1 cellular context compared by ENCODE assay signal in genomic region chr6:160750276-160750689, GRCh38.
TF ChIP-seq lines count a peak whose summit lies in the region.

No MANE protein-coding gene starts in this region.

TF ChIP-seq in K562, 482 proteins besides CTCF, POLR2A, EP300 and RAD21 (continued from another document):
- TF ChIP-seq MYC (IDR thresholded peaks at IDR 0.05; ENCODE audit: low read depth, low read length) (no peak), MYC (CRISPR knock-in tag; IDR thresholded peaks at IDR 0.05; ENCODE audit: borderline replicate concordance, low read depth) (no peak), CHAMP1 (IDR thresholded peaks at IDR 0.05) (no peak), ZNF445 (CRISPR knock-in tag; IDR thresholded peaks at IDR 0.05; ENCODE audit: low read depth) (no peak), PTRF (tag; IDR thresholded peaks at IDR 0.05) (no peak), CTBP1 (IDR thresholded peaks at IDR 0.05; ENCODE audit: borderline replicate concordance) (0 out of 2 replicates have a peak, but pooled peaks have one; percentile 29), TGIF2 (CRISPR knock-in tag; IDR thresholded peaks at IDR 0.05) (no peak), KLF6 (CRISPR knock-in tag; IDR thresholded peaks at IDR 0.05; ENCODE audit: borderline replicate concordance) (no peak), SMAD2 (IDR thresholded peaks at IDR 0.05; ENCODE audit: low read depth, low read length) (no peak), HES1 (IDR thresholded peaks at IDR 0.05; ENCODE audit: low read depth) (no peak), SOX6 (IDR thresholded peaks at IDR 0.05) (0 out of 2 replicates have a peak, but pooled peaks have one; percentile 19), ZNF518B (CRISPR knock-in tag; IDR thresholded peaks at IDR 0.05) (no peak), RB1 (IDR thresholded peaks at IDR 0.05; ENCODE audit: low read depth) (peak; percentile 51; the same call in 1 of the 2 replicates), SMC3 (conservative IDR thresholded peaks at IDR 0.05; ENCODE audit: insufficient read depth, low read depth, low read length) (peak; percentile 87), MAX (CRISPR knock-in tag; IDR thresholded peaks at IDR 0.05) (no peak), MTF1 (CRISPR knock-in tag; IDR thresholded peaks at IDR 0.05; ENCODE audit: borderline replicate concordance) (no peak), RBBP5 (IDR thresholded peaks at IDR 0.05; ENCODE audit: borderline replicate concordance, insufficient read depth, low read length, poor library complexity, severe bottlenecking) (no peak), SMAD4 (CRISPR knock-in tag; conservative IDR thresholded peaks at IDR 0.05) (no peak), L3MBTL2 (IDR thresholded peaks at IDR 0.05) (no peak)
